Comparison of ENCODE assay signal across 19 cellular contexts in the genomic region with DNA sequence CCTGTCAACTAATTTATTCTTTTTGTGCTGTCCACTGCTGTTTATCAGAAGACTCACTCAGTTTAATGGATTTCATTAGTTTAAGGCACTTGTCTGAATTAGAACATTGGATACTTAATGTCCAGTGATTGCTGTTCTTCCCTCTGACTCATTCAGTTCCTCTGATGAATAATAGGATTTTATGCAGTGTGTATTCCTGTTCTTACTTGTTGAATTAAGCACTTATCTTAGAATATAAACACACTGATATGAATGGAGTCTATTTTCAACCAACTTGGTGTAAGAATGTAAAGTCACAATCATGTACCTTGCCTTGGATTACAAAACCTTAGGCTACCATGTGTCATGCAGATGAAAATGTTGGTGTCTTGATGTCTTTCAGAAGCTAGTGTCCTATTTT.
A peak's percentile ranks its signal among the peaks of the same experiment; 100 is the strongest.
DNase-seq lines count a peak whose midpoint lies in the region; ATAC-seq and TF ChIP-seq lines count a peak whose summit lies in the region.
"Had no signal": no experiment of that assay in that cellular context is flagged by ENCODE, and none has a peak within 500 bp of the region (broad histone marks: within the 10 kb centered on the region; RNA-seq: fewer than 3 reads in every experiment).

No MANE protein-coding gene starts in this region.

- no peak overlapping the region for H2AK9ac ChIP-seq in IMR-90 (replicated peaks; ENCODE audit: low read depth, low read length, poor library complexity)

- H3K56ac ChIP-seq in IMR-90 (ENCODE audit: extremely low read depth, insufficient read depth, low read length): no peak overlapping the region

- no peak overlapping the region for H2AK5ac ChIP-seq in IMR-90 (ENCODE audit: low read depth, low read length)

- no peak overlapping the region for H4K91ac ChIP-seq in IMR-90 (ENCODE audit: insufficient read depth, low read depth, low read length)

- H3K27me3 ChIP-seq in IMR-90 (ENCODE audit: control insufficient read depth, insufficient read depth, low read length): no peaks in the 10 kb centered on the region
- no peaks in the 10 kb centered on the region for H3K27me3 ChIP-seq in mammary epithelial cell (ENCODE audit: insufficient read depth, low read length)

- TF ChIP-seq CTCF in IMR-90 (conservative IDR thresholded peaks at IDR 0.05; ENCODE audit: low read depth, low read length): no peak
- TF ChIP-seq CTCF in mammary epithelial cell (conservative IDR thresholded peaks at IDR 0.05 in 1 of 2, IDR thresholded peaks at IDR 0.05 in 1 of 2; ENCODE audit: extremely low read depth in 1 of 2, insufficient read depth in 1 of 2, low read depth in 1 of 2, low read length in 2 of 2): no peak
- TF ChIP-seq CTCF in fibroblast of mammary gland (conservative IDR thresholded peaks at IDR 0.05; ENCODE audit: control insufficient read depth, insufficient read depth, low read depth, low read length): no peak
- no peak for TF ChIP-seq CTCF in HFFc6 (IDR thresholded peaks at IDR 0.05)

- H3K27me3 Mint-ChIP-seq in HFFc6 (ENCODE audit: insufficient read depth): no peaks in the 10 kb centered on the region; the same call in 1 of the 2 replicates

- TF ChIP-seq RAD21 in IMR-90 (IDR thresholded peaks at IDR 0.05; ENCODE audit: low read length): no peak

- H3K4ac ChIP-seq in IMR-90 (ENCODE audit: low read depth, low read length): no peak overlapping the region

- H3K4me2 ChIP-seq in IMR-90 (ENCODE audit: low read depth, low read length) (no peak overlapping the region), mammary epithelial cell (ENCODE audit: insufficient read depth, low read depth, low read length) (peak overlapping the region; percentile 69)

- H3K4me3 ChIP-seq in IMR-90 (ENCODE audit: insufficient read depth, low read depth, low read length) (no peak overlapping the region), mammary epithelial cell (replicated peaks in 1 of 3; ENCODE audit: insufficient read depth in 1 of 3, low read depth in 2 of 3, low read length in 3 of 3) (no peak overlapping the region), fibroblast of mammary gland (ENCODE audit: control insufficient read depth, low read depth, low read length) (no peak overlapping the region)
- H3K4me3 ChIP-seq: SK-N-MC had no signal

- POLR2A ChIA-PET in IMR-90 (lab: Charles Lee; ENCODE audit: unreplicated experiment): interaction anchor here (0.7 kb wide), 1 partner anchor 13 kb away, joined by 3 read pairs; no protein-coding TSS in a partner anchor

- H2BK15ac ChIP-seq in IMR-90 (ENCODE audit: low read depth, low read length): no peak overlapping the region

- ATAC-seq in IMR-90 (ENCODE audit: low read depth) (peak; percentile 95), GM21390 (IDR thresholded peaks at IDR 0.05; ENCODE audit: unreplicated experiment) (no peak)
- ATAC-seq: Panc1 had no signal

- intact Hi-C loops in IMR-90 (cut with micrococcal nuclease) (no loop called here), mammary epithelial cell (cut with micrococcal nuclease) (no loop called here)

- no peak overlapping the region for H3K18ac ChIP-seq in IMR-90 (ENCODE audit: low read depth, low read length)

- H3K27ac Mint-ChIP-seq in HFFc6: no peak overlapping the region

- H3K79me2 ChIP-seq in mammary epithelial cell (ENCODE audit: insufficient read depth, low read length): no peaks in the 10 kb centered on the region

- H4K20me1 ChIP-seq in IMR-90 (ENCODE audit: insufficient read depth, low read length) (no peaks in the 10 kb centered on the region), mammary epithelial cell (ENCODE audit: insufficient read depth, low read length) (no peaks in the 10 kb centered on the region)

- H3K23ac ChIP-seq in IMR-90 (ENCODE audit: low read depth, low read length): no peak overlapping the region

- H2BK120ac ChIP-seq in IMR-90 (ENCODE audit: low read depth, low read length): no peak overlapping the region

- CTCF ChIA-PET in IMR-90 (lab: Yijun Ruan, JAX) (no interaction called here), mammary epithelial cell (lab: Charles Lee; ENCODE audit: low non-redundant PET) (no interaction called here)

- H3K27ac ChIP-seq in IMR-90 (ENCODE audit: insufficient read depth, low read length) (no peak overlapping the region), mammary epithelial cell (ENCODE audit: insufficient read depth, low read depth, low read length) (no peak overlapping the region)
- H3K27ac ChIP-seq: HL-60, SK-N-MC had no signal

- no peak overlapping the region for H4K5ac ChIP-seq in IMR-90 (ENCODE audit: low read depth, low read length)

- H3K9ac ChIP-seq in IMR-90 (ENCODE audit: low read depth, low read length): no peak overlapping the region
- H3K9ac ChIP-seq in mammary epithelial cell (ENCODE audit: insufficient read depth, low read length): no peak overlapping the region

- no peaks in the 10 kb centered on the region for H3K79me1 ChIP-seq in IMR-90 (ENCODE audit: low read depth in 1 of 2, low read length in 2 of 2)

- H3K14ac ChIP-seq in IMR-90 (replicated peaks; ENCODE audit: low read depth, low read length): no peak overlapping the region

- in situ Hi-C loops in IMR-90 (cut with MboI; ENCODE audit: low sequenced_read_pairs): no loop called here
- in situ Hi-C loops in mammary epithelial cell (cut with MboI; ENCODE audit: low sequenced_read_pairs in 2 of 2): no loop called here

- no peak overlapping the region for H2BK5ac ChIP-seq in IMR-90 (ENCODE audit: low read depth, low read length, poor library complexity, severe bottlenecking)

- dilution Hi-C loops in IMR-90 (cut with HindIII; ENCODE audit: low sequenced_read_pairs, unreplicated experiment) (no loop called here), mammary epithelial cell (cut with HindIII; ENCODE audit: low sequenced_read_pairs) (no loop called here)

- H2BK20ac ChIP-seq in IMR-90 (ENCODE audit: low read depth, low read length): no peak overlapping the region

- H3K4me1 ChIP-seq in IMR-90 (ENCODE audit: control insufficient read depth, insufficient read depth, low read length): no peaks in the 10 kb centered on the region
- H3K4me1 ChIP-seq in mammary epithelial cell (ENCODE audit: insufficient read depth, low read length): peaks cover 23% of the 10 kb centered on the region

- no peaks in the 10 kb centered on the region for H3K4me1 Mint-ChIP-seq in HFFc6 (ENCODE audit: low read depth)

- no peaks in the 10 kb centered on the region for H3K9me1 ChIP-seq in IMR-90 (ENCODE audit: insufficient read depth, low read length)

- H4K8ac ChIP-seq in IMR-90 (ENCODE audit: low read depth in 2 of 2, low read length in 2 of 2): no peak overlapping the region

- no peak overlapping the region for H3K4me3 Mint-ChIP-seq in HFFc6

- H3K9me3 ChIP-seq in IMR-90 (ENCODE audit: control insufficient read depth, insufficient read depth, low read length) (no peaks in the 10 kb centered on the region), mammary epithelial cell (replicated peaks; ENCODE audit: insufficient read depth, low read length) (no peaks in the 10 kb centered on the region)

- H3K36me3 ChIP-seq in IMR-90 (ENCODE audit: control insufficient read depth, insufficient read depth, low read length) (no peaks in the 10 kb centered on the region), mammary epithelial cell (ENCODE audit: insufficient read depth, low read length) (no peaks in the 10 kb centered on the region)

- DNase-seq in IMR-90: peak; percentile 77
- peak; percentile 77 for DNase-seq in mammary epithelial cell
- peak; percentile 6 for DNase-seq in fibroblast of mammary gland (ENCODE audit: low read depth)
- peak; percentile 4 for DNase-seq in renal cortical epithelial cell (ENCODE audit: low read depth)
- no peak for DNase-seq in HFFc6
- no peak for DNase-seq in NOMO-1 treated with DMSO at 0.1 percent for 48 hours (lab: John Stamatoyannopoulos, UW; ENCODE audit: unreplicated experiment)
- DNase-seq: ACHN, C1 segment of cervical spinal cord, GOT3, NCI-H1105 treated with DMSO at 0.1 percent for 48 hours, NCI-H1694, NCI-H2107, NCI-H524, NCI-H82, SHP77 had no signal

- BruUV-seq in IMR-90 (replicated peaks; lab: Mats Ljungman, UMichigan) (no TSS peak), mammary epithelial cell (replicated peaks; lab: Mats Ljungman, UMichigan) (no TSS peak)

- H3K9me3 Mint-ChIP-seq in HFFc6: no peaks in the 10 kb centered on the region

- no peaks in the 10 kb centered on the region for H3K36me3 Mint-ChIP-seq in HFFc6 (ENCODE audit: low read depth)

- H2AFZ ChIP-seq in IMR-90 (replicated peaks; ENCODE audit: low read length, poor library complexity) (no peak overlapping the region), mammary epithelial cell (ENCODE audit: low read depth, low read length) (no peak overlapping the region)

- no peak for TF ChIP-seq POLR2A in IMR-90 (IDR thresholded peaks at IDR 0.05; ENCODE audit: low read depth, low read length)

TF ChIP-seq in IMR-90, 13 proteins besides CTCF, POLR2A, EP300 and RAD21:
- TF ChIP-seq NFE2L2 (IDR thresholded peaks at IDR 0.05; ENCODE audit: low read depth, low read length) (no peak), FOS (IDR thresholded peaks at IDR 0.05; ENCODE audit: low read depth, low read length) (peak; percentile 49), MAFK (IDR thresholded peaks at IDR 0.05; ENCODE audit: low read depth, low read length) (no peak), CEBPB (IDR thresholded peaks at IDR 0.05; ENCODE audit: low read depth, low read length) (peak; percentile 62), RCOR1 (IDR thresholded peaks at IDR 0.05; ENCODE audit: insufficient replicate concordance, low read length) (no peak), RFX5 (IDR thresholded peaks at IDR 0.05; ENCODE audit: low read depth, low read length) (no peak)
- TF ChIP-seq, protein P1, sequence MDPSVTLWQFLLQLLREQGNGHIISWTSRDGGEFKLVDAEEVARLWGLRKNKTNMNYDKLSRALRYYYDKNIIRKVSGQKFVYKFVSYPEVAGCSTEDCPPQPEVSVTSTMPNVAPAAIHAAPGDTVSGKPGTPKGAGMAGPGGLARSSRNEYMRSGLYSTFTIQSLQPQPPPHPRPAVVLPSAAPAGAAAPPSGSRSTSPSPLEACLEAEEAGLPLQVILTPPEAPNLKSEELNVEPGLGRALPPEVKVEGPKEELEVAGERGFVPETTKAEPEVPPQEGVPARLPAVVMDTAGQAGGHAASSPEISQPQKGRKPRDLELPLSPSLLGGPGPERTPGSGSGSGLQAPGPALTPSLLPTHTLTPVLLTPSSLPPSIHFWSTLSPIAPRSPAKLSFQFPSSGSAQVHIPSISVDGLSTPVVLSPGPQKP (IDR thresholded peaks at IDR 0.05; ENCODE audit: borderline replicate concordance, low read depth, low read length): no peak
TF ChIP-seq in IMR-90: peak in this region for 2.

Comparison
In these comparisons a context has a peak if more than half of its experiments do, and no peak if none do; other contexts are left out.
1. DNase-seq: peak in IMR-90 (single experiment), mammary epithelial cell (single experiment), fibroblast of mammary gland (single experiment) and renal cortical epithelial cell (single experiment); none in HFFc6 (single experiment) and NOMO-1 treated with DMSO at 0.1 percent for 48 hours (single experiment).